Comparison of ENCODE assay signal across 10 cellular contexts in the genomic region with DNA sequence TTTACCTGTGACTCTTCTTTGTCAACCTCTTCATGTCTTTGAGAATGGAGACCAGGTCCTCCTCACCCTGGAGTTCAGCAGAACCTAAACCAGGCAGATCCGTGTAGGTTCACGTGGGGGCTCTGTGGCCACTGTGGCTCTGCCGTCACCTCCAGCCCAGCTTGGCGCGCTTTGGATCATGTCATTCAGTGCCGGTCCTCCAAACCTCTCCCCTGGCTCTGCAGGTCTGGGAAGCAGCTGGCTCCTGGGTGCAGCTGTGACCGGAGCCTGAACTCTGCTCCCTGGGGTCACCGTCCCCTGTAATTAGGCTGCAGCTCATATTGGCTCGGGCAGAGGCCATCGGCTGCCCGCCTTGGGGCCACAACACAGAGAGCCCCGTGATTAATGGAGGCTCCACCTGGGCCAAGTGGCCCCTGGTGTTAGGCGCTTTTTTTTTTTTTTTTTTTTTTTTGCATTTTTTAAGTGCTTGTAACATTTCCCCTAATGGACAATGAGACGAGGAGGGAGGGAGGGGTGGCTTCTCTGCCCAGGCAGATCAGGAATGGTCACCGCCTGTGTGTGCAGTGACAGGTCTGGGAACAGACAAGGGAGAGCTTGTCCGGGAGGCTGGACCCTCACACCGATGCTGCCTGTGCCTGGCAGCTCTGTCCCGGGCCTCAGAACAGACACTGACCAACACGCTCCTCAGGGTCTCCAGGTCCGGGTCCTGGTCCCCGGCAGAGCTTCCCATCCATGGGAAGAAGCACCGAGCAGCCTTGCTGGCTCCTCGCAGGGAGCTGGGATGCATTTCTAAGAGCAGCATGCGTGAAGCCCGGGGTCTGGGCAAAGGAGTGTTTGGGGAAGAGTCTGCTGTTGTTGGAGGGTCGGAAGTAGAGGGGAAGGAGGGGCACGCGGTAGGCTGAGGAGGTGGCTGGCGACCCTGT.
DNase-seq lines count a peak whose midpoint lies in the region; ATAC-seq, FAIRE-seq and TF ChIP-seq lines count a peak whose summit lies in the region.
"Had no signal": no experiment of that assay in that cellular context is flagged by ENCODE, and none has a peak within 500 bp of the region (broad histone marks: within the 10 kb centered on the region; RNA-seq: fewer than 3 reads in every experiment).

No MANE protein-coding gene starts in this region.

- H2AFZ ChIP-seq in smooth muscle cell (ENCODE audit: low read depth): no peak overlapping the region

- H3K36me3 ChIP-seq in kidney (ENCODE audit: control insufficient read depth in 1 of 2, insufficient read depth in 2 of 2, low read length in 2 of 2) (no peaks in the 10 kb centered on the region), smooth muscle cell (ENCODE audit: low read depth) (no peaks in the 10 kb centered on the region)

- H3K27me3 ChIP-seq in smooth muscle cell (ENCODE audit: low read depth): no peaks in the 10 kb centered on the region

- H3K4me3 Mint-ChIP-seq in activated CD4-positive, alpha-beta memory T cell treated with anti-CD3 and anti-CD28 coated beads, Interleukin-2, amount 10 ng/mL, durations not matched to agents 7 days and 5 days: peak overlapping the region; percentile 86

- intact Hi-C loops in kidney (cut with DNase I): no loop called here

- peak overlapping the region; percentile 83 to 85 for H3K27ac ChIP-seq in kidney (ENCODE audit: low read depth in 2 of 2, low read length in 2 of 2)
- peak overlapping the region; percentile 76 for H3K27ac ChIP-seq in smooth muscle cell (ENCODE audit: low read depth)

- peak overlapping the region in 1 of 2 donors; percentile 69 for H3K9ac ChIP-seq in kidney (ENCODE audit: low read length in 2 of 2)
- peak overlapping the region; percentile 16 for H3K9ac ChIP-seq in smooth muscle cell (ENCODE audit: low read depth)

- WGBS in smooth muscle cell (ENCODE audit: low lambda C conversion rate): 52% methylated on average over 29 of the region's 29 CpGs

- peaks cover 95% of the 10 kb centered on the region for H4K20me1 ChIP-seq in smooth muscle cell (ENCODE audit: low read depth)

- peaks cover 78 to 80% of the 10 kb centered on the region in 2 donors for H3K4me1 ChIP-seq in kidney (ENCODE audit: control insufficient read depth in 1 of 2, insufficient read depth in 1 of 2, low read depth in 1 of 2, low read length in 2 of 2)
- H3K4me1 ChIP-seq in smooth muscle cell (ENCODE audit: low read depth): peaks cover 75% of the 10 kb centered on the region

- FAIRE-seq in kidney (lab: Jason Lieb, UNC): no peak
- FAIRE-seq: bronchial epithelial cell had no signal

- DNase-seq in activated CD4-positive, alpha-beta memory T cell treated with anti-CD3 and anti-CD28 coated beads, Interleukin-2, amount 10 ng/mL, durations not matched to agents 7 days and 5 days: no peak
- DNase-seq in kidney (no peak), smooth muscle cell (lab: John Stamatoyannopoulos, UW; ENCODE audit: unreplicated experiment) (no peak), NCI-H1694 treated with DMSO at 0.1 percent for 48 hours (lab: John Stamatoyannopoulos, UW) (no peak)
- DNase-seq: RPMI8226 had no signal

- peak; percentile 17 for ATAC-seq in GM21360 (IDR thresholded peaks at IDR 0.05; ENCODE audit: unreplicated experiment)
- no peak for ATAC-seq in HG02763 (IDR thresholded peaks at IDR 0.05; ENCODE audit: unreplicated experiment)
- no peak for ATAC-seq in HG03378 (IDR thresholded peaks at IDR 0.05; ENCODE audit: unreplicated experiment)
- ATAC-seq in HG03139 (IDR thresholded peaks at IDR 0.05; ENCODE audit: unreplicated experiment): no peak

- no peaks in the 10 kb centered on the region for H3K9me3 Mint-ChIP-seq in activated CD4-positive, alpha-beta memory T cell treated with anti-CD3 and anti-CD28 coated beads, Interleukin-2, amount 10 ng/mL, durations not matched to agents 7 days and 5 days

- H3K4me1 Mint-ChIP-seq in activated CD4-positive, alpha-beta memory T cell treated with anti-CD3 and anti-CD28 coated beads, Interleukin-2, amount 10 ng/mL, durations not matched to agents 7 days and 5 days: peaks cover 86% of the 10 kb centered on the region

- H3K4me2 ChIP-seq in smooth muscle cell: peak overlapping the region; percentile 79

- peak overlapping the region; percentile 85 for H3K27ac Mint-ChIP-seq in activated CD4-positive, alpha-beta memory T cell treated with anti-CD3 and anti-CD28 coated beads, Interleukin-2, amount 10 ng/mL, durations not matched to agents 7 days and 5 days

- H3K4me3 ChIP-seq in kidney (ENCODE audit: low read length in 2 of 2) (no peak overlapping the region), smooth muscle cell (no peak overlapping the region)

- peaks cover 87% of the 10 kb centered on the region for H3K79me2 ChIP-seq in smooth muscle cell (ENCODE audit: low read depth)

- TF ChIP-seq CTCF in kidney (IDR thresholded peaks at IDR 0.05; ENCODE audit: borderline replicate concordance, extremely low read depth, insufficient read depth) (no peak), smooth muscle cell (IDR thresholded peaks at IDR 0.05; ENCODE audit: borderline replicate concordance, insufficient read depth, poor library complexity, severe bottlenecking) (no peak)

- peaks cover 47% of the 10 kb centered on the region for H3K36me3 Mint-ChIP-seq in activated CD4-positive, alpha-beta memory T cell treated with anti-CD3 and anti-CD28 coated beads, Interleukin-2, amount 10 ng/mL, durations not matched to agents 7 days and 5 days (ENCODE audit: low read depth)

- peaks cover 17% of the 10 kb centered on the region for H3F3A ChIP-seq in smooth muscle cell (ENCODE audit: low read depth)

- POLR2A ChIA-PET in activated CD4-positive, alpha-beta memory T cell treated with anti-CD3 and anti-CD28 coated beads, Interleukin-2, amount 10 ng/mL, durations not matched to agents 7 days and 5 days (lab: Charles Lee): interaction anchor here (0.7 to 8.8 kb wide), 12 partner anchors 13 to 570 kb away, joined by 3 to 140 read pairs (median 4); partner anchors contain the start of gene TNRC6C

- CTCF ChIA-PET in activated CD4-positive, alpha-beta memory T cell treated with anti-CD3 and anti-CD28 coated beads, Interleukin-2, amount 10 ng/mL, durations not matched to agents 7 days and 5 days (lab: Charles Lee): interaction anchor here (0.7 to 4.7 kb wide), 5 partner anchors 12 to 87 kb away, joined by 3 to 98 read pairs (median 7); no protein-coding TSS in a partner anchor

- no peaks in the 10 kb centered on the region for H3K9me3 ChIP-seq in kidney (ENCODE audit: control insufficient read depth in 1 of 2, low read length in 2 of 2)
- no peaks in the 10 kb centered on the region for H3K9me3 ChIP-seq in smooth muscle cell (replicated peaks; ENCODE audit: low read depth)

- H3K27me3 Mint-ChIP-seq in activated CD4-positive, alpha-beta memory T cell treated with anti-CD3 and anti-CD28 coated beads, Interleukin-2, amount 10 ng/mL, durations not matched to agents 7 days and 5 days: no peaks in the 10 kb centered on the region
